ENCODE assay signal across 14 cellular contexts in genomic region chr15:91625506-91625905, GRCh38.
DNase-seq lines count a peak whose midpoint lies in the region; ATAC-seq and TF ChIP-seq lines count a peak whose summit lies in the region.
"Had no signal": no experiment of that assay in that cellular context is flagged by ENCODE, and none has a peak within 500 bp of the region (broad histone marks: within the 10 kb centered on the region; RNA-seq: fewer than 3 reads in every experiment).

No MANE protein-coding gene starts in this region.

- POLR2A ChIA-PET in PC-9 (lab: Charles Lee; ENCODE audit: unreplicated experiment): no interaction called here

- no peak for TF ChIP-seq POLR2A in esophagus muscularis mucosa (IDR thresholded peaks at IDR 0.05; ENCODE audit: low read depth)

- no TSS peak for BruUV-seq in PC-9 (replicated peaks; lab: Mats Ljungman, UMichigan)

- H3K27me3 ChIP-seq in PC-9 (ENCODE audit: insufficient read depth, low read depth) (no peaks in the 10 kb centered on the region), esophagus muscularis mucosa (no peaks in the 10 kb centered on the region)

- H3K9me3 ChIP-seq in PC-9 (ENCODE audit: insufficient read depth, low read depth) (no peaks in the 10 kb centered on the region), esophagus muscularis mucosa (no peaks in the 10 kb centered on the region)
- H3K9me3 ChIP-seq: SJCRH30 had no signal

- DNase-seq in PC-9 (peak; percentile 60 to 94), astrocyte of the hippocampus (ENCODE audit: low read depth, low spot score) (peak; percentile 32), esophagus muscularis mucosa (ENCODE audit: extremely low spot score) (peak; percentile 62), renal cortical epithelial cell (ENCODE audit: low read depth) (peak; percentile 30), NCI-H510A treated with DMSO at 0.1 percent for 48 hours (lab: John Stamatoyannopoulos, UW) (no peak)
- DNase-seq: CD4-positive, CD25-positive, alpha-beta regulatory T cell; NCI-H1694 treated with DMSO at 0.1 percent for 48 hours; NCI-H2081 treated with DMSO at 0.1 percent for 48 hours; NCI-H2171 treated with DMSO at 0.1 percent for 48 hours; NCI-H526; SJCRH30 had no signal

- peaks cover 15% of the 10 kb centered on the region for H3F3A ChIP-seq in PC-9 (ENCODE audit: insufficient read depth, low read depth)

- no peaks in the 10 kb centered on the region for H3K79me2 ChIP-seq in PC-9 (ENCODE audit: low read depth)

- CTCF ChIA-PET in PC-9 (lab: Charles Lee): no interaction called here

- intact Hi-C loops in PC-9 (cut with micrococcal nuclease; ENCODE audit: unreplicated experiment): loop anchor here (1.0 kb wide), 1 partner anchor 169 kb away; no protein-coding TSS in a partner anchor
- intact Hi-C loops in esophagus muscularis mucosa (cut with DNase I): no loop called here

- H3K36me3 ChIP-seq in PC-9 (ENCODE audit: low read depth): no peaks in the 10 kb centered on the region
- no peaks in the 10 kb centered on the region for H3K36me3 ChIP-seq in esophagus muscularis mucosa
- H3K36me3 ChIP-seq: SJCRH30 had no signal

- H3K27ac ChIP-seq in PC-9: peak overlapping the region; percentile 43
- no peak overlapping the region for H3K27ac ChIP-seq in esophagus muscularis mucosa (replicated peaks in 1 of 4)
- H3K27ac ChIP-seq: SJCRH30 had no signal

- no peaks in the 10 kb centered on the region for H4K20me1 ChIP-seq in PC-9 (ENCODE audit: insufficient read depth)

- H3K9me2 ChIP-seq in PC-9 (ENCODE audit: insufficient read depth): no peaks in the 10 kb centered on the region

- H3K4me1 ChIP-seq in PC-9 (replicated peaks; ENCODE audit: insufficient read depth): peaks cover 36% of the 10 kb centered on the region
- H3K4me1 ChIP-seq in esophagus muscularis mucosa: peaks cover 20 to 40% (median 35%) of the 10 kb centered on the region in 4 donors
- H3K4me1 ChIP-seq: SJCRH30 had no signal

- H2AFZ ChIP-seq in PC-9: 0 out of 2 replicates have a peak overlapping the region, but pooled peaks have one; percentile 14

- peak overlapping the region; percentile 60 for H3K4me2 ChIP-seq in PC-9

- TF ChIP-seq CTCF in PC-9 (conservative IDR thresholded peaks at IDR 0.05) (no peak), esophagus muscularis mucosa (IDR thresholded peaks at IDR 0.05) (no peak)

- ATAC-seq in activated CD4-positive, CD25-positive, alpha-beta regulatory T cell treated with anti-CD3 and anti-CD28 coated beads, Interleukin-2, amount 50 U/mL, for 24 hours: no peak
- no peak for ATAC-seq in HG03521 (IDR thresholded peaks at IDR 0.05; ENCODE audit: unreplicated experiment)
- ATAC-seq: GM12878 had no signal

- no peak for TF ChIP-seq EP300 in esophagus muscularis mucosa (IDR thresholded peaks at IDR 0.05)

- WGBS in esophagus muscularis mucosa: 84% methylated on average over 6 of the region's 6 CpGs

- H3K4me3 ChIP-seq in PC-9: peak overlapping the region; percentile 12; the same call in 1 of the 2 replicates
- H3K4me3 ChIP-seq in esophagus muscularis mucosa: no peak overlapping the region
- H3K4me3 ChIP-seq: GM12878, SJCRH30 had no signal
